In the genomic region with DNA sequence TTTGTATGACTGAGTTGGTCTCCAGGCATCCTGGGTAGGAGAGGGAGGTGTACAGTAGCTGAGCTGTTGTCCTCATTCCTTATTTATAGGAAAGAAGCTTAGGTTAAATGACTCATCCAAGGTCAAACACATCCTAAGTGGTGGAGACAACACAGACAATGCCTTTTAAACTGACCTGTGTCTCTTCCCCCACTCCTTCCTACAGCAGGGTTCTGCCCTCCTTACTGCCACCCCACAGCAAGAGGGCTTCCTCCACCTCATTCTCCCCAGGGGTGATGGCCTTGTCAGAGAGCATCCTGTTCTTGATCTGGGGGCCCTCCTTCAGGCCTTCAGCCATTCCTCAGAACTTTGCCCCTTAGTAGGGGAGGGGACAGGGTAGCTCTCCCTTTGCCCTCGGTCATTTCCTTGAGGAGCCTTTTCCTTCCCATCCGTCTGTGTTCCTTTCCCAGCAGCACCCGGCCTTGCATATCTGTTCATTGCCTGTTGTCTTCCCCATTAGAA, we compare ENCODE assay signal across 10 cellular contexts. TPM values are rescaled to one million over a fixed set of nuclear protein-coding genes. Genes with fewer than 3 reads are reported as not detected.
DNase-seq lines count a peak whose midpoint lies in the region; ATAC-seq and TF ChIP-seq lines count a peak whose summit lies in the region.
"Had no signal": no experiment of that assay in that cellular context is flagged by ENCODE, and none has a peak within 500 bp of the region (broad histone marks: within the 10 kb centered on the region; RNA-seq: fewer than 3 reads in every experiment).

No MANE protein-coding gene starts in this region.

- H3K4me1 Mint-ChIP-seq in activated T-cell treated with anti-CD3 and anti-CD28 coated beads, Interleukin-2, amount 50 U/mL, for 4 hours (ENCODE audit: low read depth), result peaks cover 40% of the 10 kb centered on the region
- H3K4me1 Mint-ChIP-seq in type B pancreatic cell (ENCODE audit: unreplicated experiment), result peaks cover 25% of the 10 kb centered on the region

- TF ChIP-seq POLR2A in adrenal gland (IDR thresholded peaks at IDR 0.05), result no peak

- H3K27ac ChIP-seq in adrenal gland, result peak overlapping the region in 2 of 5 donors; percentile 11 to 42
- peak overlapping the region; percentile 0 to 39 for H3K27ac ChIP-seq in left lung

- H3K4me3 ChIP-seq in adrenal gland, result no peak overlapping the region
- no peak overlapping the region for H3K4me3 ChIP-seq in left lung

- TF ChIP-seq CTCF in adrenal gland (IDR thresholded peaks at IDR 0.05) (no peak), left lung (IDR thresholded peaks at IDR 0.05) (no peak), type B pancreatic cell (conservative IDR thresholded peaks at IDR 0.05) (no peak)

- H3K27me3 Mint-ChIP-seq in activated T-cell treated with anti-CD3 and anti-CD28 coated beads, Interleukin-2, amount 50 U/mL, for 4 hours (ENCODE audit: low read depth), result no peaks in the 10 kb centered on the region
- no peaks in the 10 kb centered on the region for H3K27me3 Mint-ChIP-seq in type B pancreatic cell

- H3K36me3 ChIP-seq in adrenal gland (replicated peaks in 1 of 2) (peaks cover 0 to 8% of the 10 kb centered on the region in 2 donors), left lung (peaks cover 0 to 7% of the 10 kb centered on the region in 2 donors)

- intact Hi-C loops in adrenal gland (cut with DNase I), result no loop called here
- intact Hi-C loops in left lung (cut with DNase I), result no loop called here

- peaks cover 10 to 32% of the 10 kb centered on the region in 2 donors for H3K4me1 ChIP-seq in adrenal gland (replicated peaks in 1 of 2)
- peaks cover 6 to 9% of the 10 kb centered on the region in 2 donors for H3K4me1 ChIP-seq in left lung

- WGBS in adrenal gland, 4 donors, result 66 to 93% (median 84%) methylated on average over 3 of the region's 3 CpGs

- peak in 1 of 2 donors; percentile 13 for ATAC-seq in activated T-cell treated with anti-CD3 and anti-CD28 coated beads, Interleukin-2, amount 50 U/mL, for 4 hours
- ATAC-seq in left lung, result no peak

- H3K4me3 Mint-ChIP-seq in activated T-cell treated with anti-CD3 and anti-CD28 coated beads, Interleukin-2, amount 50 U/mL, for 4 hours, result peak overlapping the region; percentile 33
- H3K4me3 Mint-ChIP-seq in type B pancreatic cell, result no peak overlapping the region

- H3K9me3 Mint-ChIP-seq in activated T-cell treated with anti-CD3 and anti-CD28 coated beads, Interleukin-2, amount 50 U/mL, for 4 hours, result no peaks in the 10 kb centered on the region
- no peaks in the 10 kb centered on the region for H3K9me3 Mint-ChIP-seq in type B pancreatic cell

- H3K9me3 ChIP-seq in adrenal gland (replicated peaks in 1 of 3) (no peaks in the 10 kb centered on the region), left lung (no peaks in the 10 kb centered on the region)

- H3K27ac Mint-ChIP-seq in type B pancreatic cell, result peak overlapping the region; percentile 80

- no peaks in the 10 kb centered on the region for H3K27me3 ChIP-seq in adrenal gland
- H3K27me3 ChIP-seq in left lung, result no peaks in the 10 kb centered on the region

- H3K36me3 Mint-ChIP-seq in activated T-cell treated with anti-CD3 and anti-CD28 coated beads, Interleukin-2, amount 50 U/mL, for 4 hours (ENCODE audit: insufficient read depth), result peaks cover 8% of the 10 kb centered on the region
- H3K36me3 Mint-ChIP-seq in type B pancreatic cell, result peaks cover 9% of the 10 kb centered on the region

- no peak for DNase-seq in activated T-cell treated with anti-CD3 and anti-CD28 coated beads, Interleukin-2, amount 50 U/mL, for 4 hours
- DNase-seq in activated T-cell treated with anti-CD3 and anti-CD28 coated beads, Interleukin-2, amount 50 U/mL, for 1 hour, result no peak
- DNase-seq in adrenal gland (peak in 4 of 7 donors; percentile 20 to 61 (median 28)), left lung (no peak), type B pancreatic cell (ENCODE audit: extremely low spot score, unreplicated experiment) (no peak), NCI-H2227 treated with DMSO at 0.1 percent for 48 hours (lab: John Stamatoyannopoulos, UW) (no peak), putamen (ENCODE audit: low spot score) (no peak), Ammon's horn (ENCODE audit: low spot score) (no peak)
- DNase-seq: amniotic stem cell, NCI-H524 had no signal

RNA-seq across cellular contexts. Expression of a gene that starts 48.2 kb away (rescaled TPM):
- 100 to 1,000 TPM; 383 to 449 (median 421) TPM for total RNA-seq in activated T-cell treated with anti-CD3 and anti-CD28 coated beads, Interleukin-2, amount 50 U/mL, for 4 hours
- total RNA-seq in adrenal gland (100 to 1,000 TPM; 336 to 680 (median 490) TPM), left lung (100 to 1,000 TPM; 189 to 248 TPM), type B pancreatic cell (ENCODE audit: low replicate concordance) (241 and 297 TPM in 2 replicates)
- 100 to 1,000 TPM; 214 to 335 (median 255) TPM for polyA plus RNA-seq in adrenal gland

Comparison
In these comparisons a context has a peak if more than half of its experiments do, and no peak if none do; other contexts are left out.
1. DNase-seq: peak in adrenal gland (4 of 7); none in activated T-cell treated with anti-CD3 and anti-CD28 coated beads, Interleukin-2, amount 50 U/mL, for 4 hours (single experiment), activated T-cell treated with anti-CD3 and anti-CD28 coated beads, Interleukin-2, amount 50 U/mL, for 1 hour (single experiment), left lung (0 of 2), type B pancreatic cell (single experiment), NCI-H2227 treated with DMSO at 0.1 percent for 48 hours (single experiment), putamen (single experiment) and Ammon's horn (single experiment).